Comparison of ENCODE assay signal across 20 cellular contexts in the genomic region with DNA sequence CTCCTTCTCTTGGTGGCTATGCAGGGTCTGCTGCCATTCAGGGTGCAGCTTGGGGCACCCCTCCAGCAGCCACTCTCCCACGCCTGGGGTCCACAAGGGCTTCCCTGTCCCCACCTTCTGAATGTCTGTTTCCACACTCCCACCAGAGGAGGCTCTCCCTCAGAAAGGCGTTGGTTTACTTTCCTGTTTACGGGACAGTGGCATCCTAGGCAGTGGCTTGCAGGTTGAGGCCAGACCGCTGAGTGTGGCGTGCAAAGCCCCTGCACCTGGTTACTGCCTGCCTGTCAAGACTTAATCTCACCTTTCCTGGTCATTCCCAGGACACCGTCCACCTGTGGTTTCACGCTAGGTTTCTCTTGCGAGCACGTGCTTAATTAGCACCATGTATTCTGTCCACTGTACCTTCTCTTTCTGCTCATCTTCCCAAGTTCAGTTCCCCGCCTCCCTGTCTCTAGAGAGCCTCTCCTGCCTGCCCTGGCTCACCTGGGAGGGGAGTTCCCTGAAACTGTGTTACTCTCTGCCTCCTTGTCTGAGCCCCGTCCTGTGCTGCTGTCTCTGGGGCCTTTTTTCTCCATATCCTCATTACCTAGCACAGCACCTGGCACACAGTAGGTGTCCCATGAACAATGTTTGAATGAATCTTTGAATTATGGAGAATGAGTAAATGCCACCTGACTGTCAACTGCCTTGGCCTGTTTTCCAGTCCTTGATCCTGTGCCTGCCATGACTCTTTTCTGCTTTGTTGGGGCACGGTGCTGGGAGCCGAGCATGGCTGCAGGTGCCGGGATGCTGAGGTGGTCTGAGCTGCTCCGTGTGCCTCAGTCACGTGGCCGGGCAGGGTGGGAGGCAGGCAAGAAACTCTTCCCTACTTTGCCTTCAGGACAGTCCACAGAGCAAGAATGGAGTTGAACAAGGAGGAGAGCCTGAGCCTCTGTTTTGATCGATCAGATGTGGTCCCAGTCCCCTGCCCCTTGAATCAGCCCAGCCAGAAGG. TPM values are rescaled to one million over a fixed set of nuclear protein-coding genes. Genes with fewer than 3 reads are reported as not detected.
DNase-seq lines count a peak whose midpoint lies in the region; ATAC-seq and TF ChIP-seq lines count a peak whose summit lies in the region.
"Had no signal": no experiment of that assay in that cellular context is flagged by ENCODE, and none has a peak within 500 bp of the region (broad histone marks: within the 10 kb centered on the region; RNA-seq: fewer than 3 reads in every experiment).

No MANE protein-coding gene starts in this region.

- peaks cover 3% of the 10 kb centered on the region for H3K27me3 Mint-ChIP-seq in endothelial cell (ENCODE audit: unreplicated experiment)

- no peak overlapping the region for H3K27ac Mint-ChIP-seq in endothelial cell (ENCODE audit: unreplicated experiment)
- H3K27ac Mint-ChIP-seq: HFFc6 had no signal

- H3K4me1 ChIP-seq in BLaER1 (peaks cover 57% of the 10 kb centered on the region), foreskin keratinocyte (peaks cover 29% of the 10 kb centered on the region), left ventricle myocardium inferior (no peaks in the 10 kb centered on the region)
- H3K4me1 ChIP-seq: BE2C, SJCRH30 had no signal

- no peak for ATAC-seq in foreskin keratinocyte
- ATAC-seq: HepG2 had no signal

- H3K4me3 ChIP-seq in BLaER1 (no peak overlapping the region), skin epidermis (no peak overlapping the region), left ventricle myocardium inferior (no peak overlapping the region)
- H3K4me3 ChIP-seq: SJCRH30 had no signal

- H3K27ac ChIP-seq in BLaER1: peak overlapping the region; percentile 71
- H3K27ac ChIP-seq in foreskin keratinocyte: peak overlapping the region; percentile 84
- peak overlapping the region in 12 of 21 experiments; percentile 8 to 76 (median 32) for H3K27ac ChIP-seq in skin epidermis
- no peak overlapping the region for H3K27ac ChIP-seq in left ventricle myocardium inferior (replicated peaks)
- H3K27ac ChIP-seq: SJCRH30 had no signal

- H3K4me1 Mint-ChIP-seq in endothelial cell (ENCODE audit: unreplicated experiment): no peaks in the 10 kb centered on the region
- H3K4me1 Mint-ChIP-seq: CD4-positive, alpha-beta memory T cell had no signal

- DNase-seq in NCI-H526 (lab: John Stamatoyannopoulos, UW): peak; percentile 15 to 69
- no peak for DNase-seq in foreskin keratinocyte
- no peak for DNase-seq in NCI-H1436 treated with DMSO at 0.1 percent for 48 hours (lab: John Stamatoyannopoulos, UW)
- DNase-seq in left ventricle myocardium inferior: no peak
- no peak for DNase-seq in endothelial cell (ENCODE audit: low spot score)
- DNase-seq: BE2C; Calu3; CD4-positive, alpha-beta memory T cell; H7; HFFc6; KG1; NCI-H187 treated with DMSO at 0.1 percent for 48 hours; NCI-H226; NCI-H524; PC-3; RPMI8226; SJCRH30 had no signal

- H3K9me3 ChIP-seq in BLaER1 (peaks cover 6% of the 10 kb centered on the region), left ventricle myocardium inferior (replicated peaks) (peaks cover 7% of the 10 kb centered on the region)
- H3K9me3 ChIP-seq: BE2C, SJCRH30 had no signal

- H3K9ac ChIP-seq in BLaER1: peak overlapping the region; percentile 13; the same call in 1 of the 2 replicates

- H3K4me3 Mint-ChIP-seq in endothelial cell (ENCODE audit: unreplicated experiment): no peak overlapping the region
- H3K4me3 Mint-ChIP-seq: CD4-positive, alpha-beta memory T cell; HFFc6 had no signal

- H3K27me3 ChIP-seq in BLaER1 (no peaks in the 10 kb centered on the region), foreskin keratinocyte (no peaks in the 10 kb centered on the region), left ventricle myocardium inferior (ENCODE audit: low read depth) (peaks cover 70% of the 10 kb centered on the region)
- H3K27me3 ChIP-seq: BE2C had no signal

- no peaks in the 10 kb centered on the region for H4K20me1 ChIP-seq in BLaER1

- no peak for TF ChIP-seq CTCF in foreskin keratinocyte (conservative IDR thresholded peaks at IDR 0.05)
- TF ChIP-seq CTCF in left ventricle myocardium inferior (IDR thresholded peaks at IDR 0.05; ENCODE audit: borderline replicate concordance): no peak
- TF ChIP-seq CTCF in endothelial cell (IDR thresholded peaks at IDR 0.05; ENCODE audit: unreplicated experiment): no peak

- H3K4me2 ChIP-seq in BLaER1: peak overlapping the region; percentile 61

- intact Hi-C loops in left ventricle myocardium inferior (cut with micrococcal nuclease): no loop called here

- H3K36me3 ChIP-seq in BLaER1: 0 out of 2 replicates have a peak, but pooled peaks cover 4% of the 10 kb centered on the region
- no peaks in the 10 kb centered on the region for H3K36me3 ChIP-seq in left ventricle myocardium inferior
- H3K36me3 ChIP-seq: BE2C, SJCRH30 had no signal

- H3K36me3 Mint-ChIP-seq in endothelial cell (ENCODE audit: low read depth, unreplicated experiment): no peaks in the 10 kb centered on the region
- H3K36me3 Mint-ChIP-seq: CD4-positive, alpha-beta memory T cell had no signal

- H3K9me3 Mint-ChIP-seq in endothelial cell (ENCODE audit: unreplicated experiment): no peaks in the 10 kb centered on the region
- H3K9me3 Mint-ChIP-seq: HFFc6 had no signal

RNA-seq across cellular contexts. Expression of a gene that starts 56.4 kb away (rescaled TPM):
- total RNA-seq in foreskin keratinocyte: 22.5 and 22.9 TPM in 2 replicates
- polyA plus RNA-seq in foreskin keratinocyte: 13.8 and 14.1 TPM in 2 replicates
- total RNA-seq in left ventricle myocardium inferior: 5.3 TPM
- total RNA-seq in endothelial cell (ENCODE audit: unreplicated experiment): 10.3 TPM

Comparison
In these comparisons a context has a peak if more than half of its experiments do, and no peak if none do; other contexts are left out.
1. DNase-seq: peak in NCI-H526 (2 of 2); none in foreskin keratinocyte (0 of 2), NCI-H1436 treated with DMSO at 0.1 percent for 48 hours (single experiment), left ventricle myocardium inferior (single experiment) and endothelial cell (single experiment).